8 cellular contexts compared by ENCODE assay signal in genomic region chr1:55378582-55378981, GRCh38.
DNase-seq lines count a peak whose midpoint lies in the region; ATAC-seq, FAIRE-seq and TF ChIP-seq lines count a peak whose summit lies in the region.

No MANE protein-coding gene starts in this region.

- no peak for TF ChIP-seq POLR2A in H54 (IDR thresholded peaks at IDR 0.05; ENCODE audit: low read depth, low read length)

- H3K36me3 Mint-ChIP-seq in CD4-positive, alpha-beta T cell (ENCODE audit: low read depth): no peaks in the 10 kb centered on the region

- H3K4me1 Mint-ChIP-seq in CD4-positive, alpha-beta T cell (ENCODE audit: low read depth): peaks cover 6% of the 10 kb centered on the region

- peaks cover 4% of the 10 kb centered on the region for H3F3A ChIP-seq in GM23248 (ENCODE audit: insufficient read depth)

- CTCF ChIA-PET in RWPE1 (lab: Yijun Ruan, JAX): interaction anchor here (0.5 to 0.6 kb wide), 3 partner anchors 98 to 738 kb away, joined by 3 to 4 read pairs (median 3); no protein-coding TSS in a partner anchor
- CTCF ChIA-PET in CD4-positive, alpha-beta T cell (lab: Charles Lee): no interaction called here

- DNase-seq in CD1c-positive myeloid dendritic cell (ENCODE audit: extremely low spot score): peak; percentile 23
- peak; percentile 45 for DNase-seq in GM23248
- peak; percentile 9 for DNase-seq in RWPE1 (ENCODE audit: low spot score)
- DNase-seq in fibroblast of pulmonary artery (ENCODE audit: low read depth): peak; percentile 61
- DNase-seq in stimulated activated CD4-positive, alpha-beta T cell treated with anti-CD3 and anti-CD28 coated beads, Interleukin-4, amount 100 ng/mL, for 24 hours: peak; percentile 14
- no peak for DNase-seq in H54 (ENCODE audit: insufficient read length, low spot score)
- no peak for DNase-seq in CD4-positive, alpha-beta T cell

- no peaks in the 10 kb centered on the region for H4K20me1 ChIP-seq in GM23248 (ENCODE audit: insufficient read depth)

- H3K79me2 ChIP-seq in GM23248 (ENCODE audit: insufficient read depth): no peaks in the 10 kb centered on the region

- no peaks in the 10 kb centered on the region for H3K27me3 Mint-ChIP-seq in CD4-positive, alpha-beta T cell

- H3K27ac ChIP-seq in GM23248 (no peak overlapping the region), RWPE1 (no peak overlapping the region)
- no peak overlapping the region for H3K27ac ChIP-seq in CD4-positive, alpha-beta T cell (ENCODE audit: low read depth, low read length)

- no peaks in the 10 kb centered on the region for H3K9me2 ChIP-seq in GM23248 (ENCODE audit: insufficient read depth)

- ATAC-seq in CD4-positive, alpha-beta T cell (ENCODE audit: poor library complexity): no peak
- no peak for ATAC-seq in HG03439 (IDR thresholded peaks at IDR 0.05; ENCODE audit: unreplicated experiment)

- intact Hi-C loops in CD4-positive, alpha-beta T cell (cut with DNase I, micrococcal nuclease): no loop called here

- no peak overlapping the region for H3K4me3 ChIP-seq in GM23248
- no peak overlapping the region for H3K4me3 ChIP-seq in fibroblast of pulmonary artery (replicated peaks; ENCODE audit: low read depth, low read length)

- H3K4me3 Mint-ChIP-seq in CD4-positive, alpha-beta T cell: no peak overlapping the region

- H3K27ac Mint-ChIP-seq in CD4-positive, alpha-beta T cell: no peak overlapping the region

- in situ Hi-C loops in GM23248 (cut with MboI): no loop called here

- no peak for FAIRE-seq in H54 (lab: Jason Lieb, UNC)

- peak; percentile 19; the same call in 1 of the 2 replicates for TF ChIP-seq CTCF in RWPE1 (conservative IDR thresholded peaks at IDR 0.05; ENCODE audit: low read depth)
- TF ChIP-seq CTCF in fibroblast of pulmonary artery (IDR thresholded peaks at IDR 0.05; ENCODE audit: low read length, missing control alignments): peak; percentile 72
- TF ChIP-seq CTCF in CD4-positive, alpha-beta T cell (IDR thresholded peaks at IDR 0.05): no peak

- peaks cover 14% of the 10 kb centered on the region; the same call in 1 of the 2 replicates for H3K4me1 ChIP-seq in GM23248 (ENCODE audit: insufficient read depth)

- 67 to 72% methylated on average over 10 of the region's 10 CpGs for WGBS in GM23248 (ENCODE audit: low coverage in 1 of 2, low lambda C conversion rate in 2 of 2, missing lambda C conversion rate in 2 of 2), 2 experiments

- no peaks in the 10 kb centered on the region for H3K9me3 ChIP-seq in GM23248 (ENCODE audit: low read depth)
- no peaks in the 10 kb centered on the region for H3K9me3 ChIP-seq in CD4-positive, alpha-beta T cell (ENCODE audit: control insufficient read depth, low read length)

- H3K9ac ChIP-seq in GM23248: no peak overlapping the region

- H2AFZ ChIP-seq in GM23248: no peak overlapping the region

- no peak overlapping the region for H3K4me2 ChIP-seq in GM23248 (ENCODE audit: unreplicated experiment)

- H3K9me3 Mint-ChIP-seq in CD4-positive, alpha-beta T cell: no peaks in the 10 kb centered on the region

- POLR2A ChIA-PET in RWPE1 (lab: Yijun Ruan, JAX; ENCODE audit: low non-redundant PET): no interaction called here
- POLR2A ChIA-PET in CD4-positive, alpha-beta T cell (lab: Charles Lee): no interaction called here

- H3K27me3 ChIP-seq in GM23248 (replicated peaks; ENCODE audit: insufficient read depth): no peaks in the 10 kb centered on the region
- no peaks in the 10 kb centered on the region for H3K27me3 ChIP-seq in CD4-positive, alpha-beta T cell (ENCODE audit: control insufficient read depth, insufficient read depth, low read length)

- H3K36me3 ChIP-seq in GM23248 (ENCODE audit: low read depth): no peaks in the 10 kb centered on the region

Comparison
In these comparisons a context has a peak if more than half of its experiments do, and no peak if none do; other contexts are left out.
1. DNase-seq: peak in CD1c-positive myeloid dendritic cell (single experiment), GM23248 (single experiment), RWPE1 (single experiment), fibroblast of pulmonary artery (single experiment) and stimulated activated CD4-positive, alpha-beta T cell treated with anti-CD3 and anti-CD28 coated beads, Interleukin-4, amount 100 ng/mL, for 24 hours (single experiment); none in H54 (single experiment) and CD4-positive, alpha-beta T cell (0 of 10).